1 cellular context compared by ENCODE assay signal in the genomic region with DNA sequence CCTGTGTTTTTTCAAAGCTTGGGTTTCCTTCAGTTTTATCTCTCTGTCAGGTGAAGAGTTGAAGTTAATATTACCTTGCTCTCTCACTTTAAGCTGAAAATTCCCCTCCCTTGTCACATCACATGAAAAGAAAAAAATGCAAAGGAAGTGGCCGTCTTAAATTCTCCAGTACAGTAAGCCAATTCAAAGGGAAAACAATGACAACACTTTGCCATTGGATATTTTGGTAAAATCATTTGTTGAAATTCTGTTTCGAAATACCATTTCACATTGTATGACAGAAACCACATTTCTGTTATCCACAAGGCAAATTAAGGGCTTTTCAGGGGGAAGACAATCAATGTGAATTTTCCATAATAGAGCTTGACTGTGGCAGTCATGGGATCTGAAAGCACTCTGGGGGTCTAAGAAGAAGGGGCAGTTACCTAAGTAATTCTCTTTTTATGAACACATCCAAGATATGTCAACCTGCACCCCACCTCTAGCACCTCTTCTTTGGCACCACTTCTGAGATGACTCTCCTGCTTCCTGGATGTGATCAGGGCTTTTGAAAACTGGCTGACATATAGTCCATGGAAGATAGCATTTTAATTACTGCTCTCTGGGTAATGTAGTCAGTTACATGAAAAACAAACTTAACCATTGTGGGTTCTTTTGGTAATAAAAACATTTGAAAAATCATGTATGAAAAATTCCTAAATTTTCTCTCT.
TF ChIP-seq lines count a peak whose summit lies in the region.

No MANE protein-coding gene starts in this region.

TF ChIP-seq in SK-N-SH, 30 proteins besides CTCF, POLR2A, EP300 and RAD21 (continued from another document):
- no peak for TF ChIP-seq TEAD4 (IDR thresholded peaks at IDR 0.05; ENCODE audit: borderline replicate concordance, insufficient read depth)
- TF ChIP-seq PBX3 (IDR thresholded peaks at IDR 0.05) = no peak
- no peak for TF ChIP-seq YY1 (IDR thresholded peaks at IDR 0.05; ENCODE audit: low read depth)
- no peak for TF ChIP-seq MAX (IDR thresholded peaks at IDR 0.05; ENCODE audit: low read depth)
- no peak for TF ChIP-seq SIN3A (IDR thresholded peaks at IDR 0.05; ENCODE audit: borderline replicate concordance, low read depth, low read length)
